17 cellular contexts compared by ENCODE assay signal in genomic region chr2:25561136-25561850, GRCh38.
DNase-seq lines count a peak whose midpoint lies in the region; ATAC-seq and TF ChIP-seq lines count a peak whose summit lies in the region.
"Had no signal": no experiment of that assay in that cellular context is flagged by ENCODE, and none has a peak within 500 bp of the region (broad histone marks: within the 10 kb centered on the region; RNA-seq: fewer than 3 reads in every experiment).

No MANE protein-coding gene starts in this region.

- H3K4me3 Mint-ChIP-seq in activated naive CD8-positive, alpha-beta T cell, result peak overlapping the region; percentile 46
- H3K4me3 Mint-ChIP-seq in stimulated activated naive B cell treated with anti-CD40 and anti-IgM and Interleukin-4, amounts not matched to agents 10 μg/mL and 1 μg/mL and 100 μg/mL, for 72 hours, result no peak overlapping the region
- H3K4me3 Mint-ChIP-seq: HFFc6 had no signal

- H3K27ac Mint-ChIP-seq in activated naive CD4-positive, alpha-beta T cell treated with anti-CD3 and anti-CD28 coated beads, Interleukin-2, amount 50 U/mL, for 72 hours, result peak overlapping the region in 1 of 2 donors; percentile 54
- peak overlapping the region; percentile 71 for H3K27ac Mint-ChIP-seq in activated naive CD8-positive, alpha-beta T cell
- no peak overlapping the region for H3K27ac Mint-ChIP-seq in stimulated activated naive B cell treated with anti-CD40 and anti-IgM and Interleukin-4, amounts not matched to agents 10 μg/mL and 1 μg/mL and 100 μg/mL, for 72 hours
- H3K27ac Mint-ChIP-seq: HFFc6 had no signal

- peaks cover 0 to 17% of the 10 kb centered on the region in 2 donors for H3K36me3 Mint-ChIP-seq in activated naive CD4-positive, alpha-beta T cell treated with anti-CD3 and anti-CD28 coated beads, Interleukin-2, amount 50 U/mL, for 72 hours
- H3K36me3 Mint-ChIP-seq in activated naive CD8-positive, alpha-beta T cell, result peaks cover 14% of the 10 kb centered on the region
- peaks cover 8 to 11% of the 10 kb centered on the region in 2 donors for H3K36me3 Mint-ChIP-seq in stimulated activated naive B cell treated with anti-CD40 and anti-IgM and Interleukin-4, amounts not matched to agents 10 μg/mL and 1 μg/mL and 100 μg/mL, for 72 hours

- no peaks in the 10 kb centered on the region for H3K27me3 Mint-ChIP-seq in activated naive CD8-positive, alpha-beta T cell
- H3K27me3 Mint-ChIP-seq in stimulated activated naive B cell treated with anti-CD40 and anti-IgM and Interleukin-4, amounts not matched to agents 10 μg/mL and 1 μg/mL and 100 μg/mL, for 72 hours, result no peaks in the 10 kb centered on the region

- no peak overlapping the region for H3K4me3 ChIP-seq in dorsolateral prefrontal cortex

- no peak overlapping the region for H3K27ac ChIP-seq in dorsolateral prefrontal cortex
- H3K27ac ChIP-seq: WERI-Rb-1 had no signal

- DNase-seq in activated naive CD4-positive, alpha-beta T cell treated with anti-CD3 and anti-CD28 coated beads, Interleukin-2, amount 50 U/mL, for 72 hours (ENCODE audit: low spot score in 2 of 2), result no peak
- DNase-seq in activated naive CD4-positive, alpha-beta T cell treated with anti-CD3 and anti-CD28 coated beads, Interleukin-2, amount 50 U/mL, for 16 hours, result no peak
- DNase-seq in SK-MEL-5 (ENCODE audit: low read depth, low spot score) (peak; percentile 22), dorsolateral prefrontal cortex (no peak)
- peak; percentile 8 to 37 for DNase-seq in stimulated activated CD8-positive, alpha-beta memory T cell treated with anti-CD3 and anti-CD28 coated beads, Interleukin-7, amount 100 ng/mL, for 48 hours (ENCODE audit: extremely low read depth in 1 of 2, low read depth in 1 of 2)
- DNase-seq in stimulated activated naive B cell treated with anti-CD40 and anti-IgM and Interleukin-4, amounts not matched to agents 10 μg/mL and 1 μg/mL and 100 μg/mL, for 72 hours, result no peak
- DNase-seq: activated effector memory CD4-positive, alpha-beta T cell treated with anti-CD3 and anti-CD28 coated beads, Interleukin-2, amount 50 U/mL, for 16 hours; foreskin fibroblast; HFFc6; hypothalamus; kidney glomerular epithelial cell; midbrain; NCI-H146; WERI-Rb-1 had no signal

- peaks cover 56% of the 10 kb centered on the region for H3K4me1 Mint-ChIP-seq in activated naive CD8-positive, alpha-beta T cell (ENCODE audit: low read depth)
- H3K4me1 Mint-ChIP-seq in stimulated activated naive B cell treated with anti-CD40 and anti-IgM and Interleukin-4, amounts not matched to agents 10 μg/mL and 1 μg/mL and 100 μg/mL, for 72 hours, result peaks cover 40 to 68% of the 10 kb centered on the region in 2 donors

- ATAC-seq in activated naive CD4-positive, alpha-beta T cell treated with anti-CD3 and anti-CD28 coated beads, Interleukin-2, amount 50 U/mL, for 72 hours, result peak; percentile 67 to 84
- ATAC-seq in stimulated activated naive B cell treated with anti-CD40 and anti-IgM and Interleukin-4, amounts not matched to agents 10 μg/mL and 1 μg/mL and 100 μg/mL, for 72 hours (replicated peaks), result no peak
- ATAC-seq in HG03469 (IDR thresholded peaks at IDR 0.05; ENCODE audit: unreplicated experiment), result no peak
- ATAC-seq: HepG2 had no signal

- H3K27me3 ChIP-seq in dorsolateral prefrontal cortex, result no peaks in the 10 kb centered on the region

- no peak for TF ChIP-seq CTCF in dorsolateral prefrontal cortex (IDR thresholded peaks at IDR 0.05 in 54 of 56, conservative IDR thresholded peaks at IDR 0.05 in 2 of 56; ENCODE audit: low read depth in 1 of 56, partially characterized antibody in 56 of 56)

- intact Hi-C loops in dorsolateral prefrontal cortex (cut with DNase I), result no loop called here

- peaks cover 12 to 15% of the 10 kb centered on the region in 2 donors for H3K9me3 Mint-ChIP-seq in activated naive CD4-positive, alpha-beta T cell treated with anti-CD3 and anti-CD28 coated beads, Interleukin-2, amount 50 U/mL, for 72 hours
- H3K9me3 Mint-ChIP-seq in activated naive CD8-positive, alpha-beta T cell (ENCODE audit: low read depth), result no peaks in the 10 kb centered on the region
- H3K9me3 Mint-ChIP-seq in stimulated activated naive B cell treated with anti-CD40 and anti-IgM and Interleukin-4, amounts not matched to agents 10 μg/mL and 1 μg/mL and 100 μg/mL, for 72 hours, result peaks cover 0 to 2% of the 10 kb centered on the region in 2 donors
- H3K9me3 Mint-ChIP-seq: HFFc6 had no signal

- in situ Hi-C loops in SK-MEL-5 (cut with HindIII; ENCODE audit: low pct_unique_long_range_greater_than_20kb, low sequenced_read_pairs), result no loop called here

Comparison
In these comparisons a context has a peak if more than half of its experiments do, and no peak if none do; other contexts are left out.
1. ATAC-seq: peak in activated naive CD4-positive, alpha-beta T cell treated with anti-CD3 and anti-CD28 coated beads, Interleukin-2, amount 50 U/mL, for 72 hours (2 of 2); none in stimulated activated naive B cell treated with anti-CD40 and anti-IgM and Interleukin-4, amounts not matched to agents 10 μg/mL and 1 μg/mL and 100 μg/mL, for 72 hours (0 of 2) and HG03469 (single experiment).
2. DNase-seq: peak in SK-MEL-5 (single experiment) and stimulated activated CD8-positive, alpha-beta memory T cell treated with anti-CD3 and anti-CD28 coated beads, Interleukin-7, amount 100 ng/mL, for 48 hours (2 of 2); none in activated naive CD4-positive, alpha-beta T cell treated with anti-CD3 and anti-CD28 coated beads, Interleukin-2, amount 50 U/mL, for 72 hours (0 of 2), activated naive CD4-positive, alpha-beta T cell treated with anti-CD3 and anti-CD28 coated beads, Interleukin-2, amount 50 U/mL, for 16 hours (single experiment), stimulated activated naive B cell treated with anti-CD40 and anti-IgM and Interleukin-4, amounts not matched to agents 10 μg/mL and 1 μg/mL and 100 μg/mL, for 72 hours (single experiment) and dorsolateral prefrontal cortex (0 of 10).